Comparison of ENCODE assay signal across 9 cellular contexts in the genomic region with DNA sequence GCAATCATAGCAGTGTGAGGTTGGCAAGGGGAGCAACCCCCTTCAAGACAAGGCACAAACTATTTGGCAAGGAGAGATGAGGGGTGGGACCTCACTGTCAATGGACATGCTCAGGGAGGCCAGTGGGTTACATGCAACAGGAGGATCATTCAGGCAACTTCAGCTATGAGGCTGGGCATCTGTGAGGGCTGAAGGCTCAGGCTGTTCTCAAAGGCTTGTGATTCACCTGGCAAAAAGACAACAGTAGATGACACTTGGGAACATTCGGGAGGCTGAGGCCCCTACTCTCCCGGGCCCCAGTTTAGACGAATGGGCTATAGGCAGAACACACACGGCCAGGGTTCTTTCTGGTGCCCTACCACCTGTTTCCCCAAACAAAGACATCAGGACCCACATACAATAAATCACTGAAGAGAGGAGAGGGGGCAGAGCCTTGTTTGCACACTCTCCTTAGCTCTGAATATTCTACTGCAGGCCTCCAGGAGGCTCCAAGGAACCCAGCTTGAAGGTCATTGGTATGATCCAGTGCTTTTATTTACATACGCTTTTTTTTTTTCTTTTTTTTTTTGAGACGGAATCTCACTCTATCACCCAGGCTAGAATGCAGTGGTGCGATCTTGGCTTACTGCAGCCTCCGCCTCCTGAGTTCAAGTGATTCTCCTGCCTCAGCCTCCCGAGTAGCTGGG. TPM values are rescaled to one million over a fixed set of nuclear protein-coding genes. Genes with fewer than 3 reads are reported as not detected.
DNase-seq lines count a peak whose midpoint lies in the region; ATAC-seq, FAIRE-seq and TF ChIP-seq lines count a peak whose summit lies in the region.
"Had no signal": no experiment of that assay in that cellular context is flagged by ENCODE, and none has a peak within 500 bp of the region (broad histone marks: within the 10 kb centered on the region; RNA-seq: fewer than 3 reads in every experiment).

No MANE protein-coding gene starts in this region.

- no peaks in the 10 kb centered on the region for H3K27me3 ChIP-seq in CD4-positive, alpha-beta memory T cell (ENCODE audit: insufficient read depth, low read length)
- no peaks in the 10 kb centered on the region for H3K27me3 ChIP-seq in IMR-90 (ENCODE audit: control insufficient read depth, insufficient read depth, low read length)
- H3K27me3 ChIP-seq in astrocyte (ENCODE audit: insufficient read depth, low read length) = no peaks in the 10 kb centered on the region
- no peaks in the 10 kb centered on the region for H3K27me3 ChIP-seq in PC-9 (ENCODE audit: insufficient read depth, low read depth)

- H3K4me3 ChIP-seq in CD4-positive, alpha-beta memory T cell (ENCODE audit: low read length in 2 of 2) = no peak overlapping the region
- H3K4me3 ChIP-seq in IMR-90 (ENCODE audit: insufficient read depth, low read depth, low read length) (no peak overlapping the region), astrocyte (ENCODE audit: insufficient read depth, low read depth, low read length) (no peak overlapping the region), PC-9 (no peak overlapping the region)

- H4K91ac ChIP-seq in IMR-90 (ENCODE audit: insufficient read depth, low read depth, low read length) = no peak overlapping the region; the same call in 1 of the 2 replicates

- dilution Hi-C loops in IMR-90 (cut with HindIII; ENCODE audit: low sequenced_read_pairs, unreplicated experiment) = no loop called here

- H3K9ac ChIP-seq in IMR-90 (ENCODE audit: low read depth, low read length) (no peak overlapping the region), astrocyte (ENCODE audit: low read length) (peak overlapping the region; percentile 24)

- H4K8ac ChIP-seq in IMR-90 (ENCODE audit: low read depth in 2 of 2, low read length in 2 of 2) = 0 out of 4 replicates have a peak overlapping the region, but pooled peaks of 1 of the 2 experiments have one; percentile 30

- CTCF ChIA-PET in CD4-positive, alpha-beta memory T cell (lab: Charles Lee; ENCODE audit: partially characterized antibody) = interaction anchor here (1.2 to 23.1 kb wide), 7 partner anchors 10 to 249 kb away, joined by 3 to 865 read pairs (median 8); partner anchors contain the start of gene DHX16
- CTCF ChIA-PET in IMR-90 (lab: Yijun Ruan, JAX) (interaction anchor here (0.6 to 0.7 kb wide), 3 partner anchors 9 to 54 kb away, joined by 3 to 5 read pairs (median 3); no protein-coding TSS in a partner anchor), PC-9 (lab: Charles Lee) (interaction anchor here (0.6 to 0.9 kb wide), 3 partner anchors 49 to 154 kb away, joined by 3 to 4 read pairs (median 3); no protein-coding TSS in a partner anchor)

- H3K27ac Mint-ChIP-seq in CD4-positive, alpha-beta memory T cell = peak overlapping the region in 6 of 7 donors; percentile 22 to 75 (median 46)
- H3K27ac Mint-ChIP-seq in astrocyte (ENCODE audit: unreplicated experiment) = peak overlapping the region; percentile 16
- peak overlapping the region; percentile 40 to 72 (median 44) for H3K27ac Mint-ChIP-seq in nephron

- H2AFZ ChIP-seq in IMR-90 (replicated peaks; ENCODE audit: low read length, poor library complexity) (no peak overlapping the region), astrocyte (ENCODE audit: low read depth, low read length) (no peak overlapping the region), PC-9 (no peak overlapping the region)

- no peak overlapping the region for H3K27ac ChIP-seq in CD4-positive, alpha-beta memory T cell (ENCODE audit: low read depth, low read length)
- peak overlapping the region; percentile 2; the same call in 1 of the 2 replicates for H3K27ac ChIP-seq in IMR-90 (ENCODE audit: insufficient read depth, low read length)
- peak overlapping the region; percentile 43 for H3K27ac ChIP-seq in astrocyte (ENCODE audit: low read depth, low read length)
- H3K27ac ChIP-seq in PC-9 = no peak overlapping the region

- H3K36me3 ChIP-seq in CD4-positive, alpha-beta memory T cell (ENCODE audit: insufficient read depth, low read length) = peaks cover 56% of the 10 kb centered on the region
- peaks cover 59% of the 10 kb centered on the region for H3K36me3 ChIP-seq in IMR-90 (ENCODE audit: control insufficient read depth, insufficient read depth, low read length)
- H3K36me3 ChIP-seq in astrocyte (ENCODE audit: insufficient read depth, low read length) = peaks cover 35% of the 10 kb centered on the region
- H3K36me3 ChIP-seq in PC-9 (ENCODE audit: low read depth) = peaks cover 47% of the 10 kb centered on the region

- no peak overlapping the region for H3K14ac ChIP-seq in IMR-90 (replicated peaks; ENCODE audit: low read depth, low read length)

- peaks cover 45% of the 10 kb centered on the region for H4K20me1 ChIP-seq in IMR-90 (ENCODE audit: insufficient read depth, low read length)
- peaks cover 48% of the 10 kb centered on the region for H4K20me1 ChIP-seq in astrocyte (ENCODE audit: insufficient read depth, low read length)
- peaks cover 34% of the 10 kb centered on the region for H4K20me1 ChIP-seq in PC-9 (ENCODE audit: insufficient read depth)

- peaks cover 24% of the 10 kb centered on the region for H3K79me2 ChIP-seq in astrocyte (ENCODE audit: insufficient read depth, low read length)
- peaks cover 27% of the 10 kb centered on the region for H3K79me2 ChIP-seq in PC-9 (ENCODE audit: low read depth)

- no peak for TF ChIP-seq POLR2A in IMR-90 (IDR thresholded peaks at IDR 0.05; ENCODE audit: low read depth, low read length)

- no peak overlapping the region for H2BK15ac ChIP-seq in IMR-90 (ENCODE audit: low read depth, low read length)

- no peak overlapping the region for H3K4ac ChIP-seq in IMR-90 (ENCODE audit: low read depth, low read length)

- peak overlapping the region in 1 of 8 donors; percentile 46 for H3K4me3 Mint-ChIP-seq in CD4-positive, alpha-beta memory T cell
- H3K4me3 Mint-ChIP-seq in astrocyte (ENCODE audit: unreplicated experiment) (no peak overlapping the region), nephron (no peak overlapping the region)

- no peak overlapping the region for H3K56ac ChIP-seq in IMR-90 (ENCODE audit: extremely low read depth, insufficient read depth, low read length)

- peak overlapping the region; percentile 25; the same call in 1 of the 2 replicates for H3K23ac ChIP-seq in IMR-90 (ENCODE audit: low read depth, low read length)

- peak; percentile 45 for TF ChIP-seq RAD21 in IMR-90 (IDR thresholded peaks at IDR 0.05; ENCODE audit: low read length)

- FAIRE-seq in astrocyte (lab: Jason Lieb, UNC) = no peak

- H3K4me1 ChIP-seq in CD4-positive, alpha-beta memory T cell (ENCODE audit: insufficient read depth, low read length) = peaks cover 45% of the 10 kb centered on the region
- H3K4me1 ChIP-seq in IMR-90 (ENCODE audit: control insufficient read depth, insufficient read depth, low read length) = peaks cover 2% of the 10 kb centered on the region
- H3K4me1 ChIP-seq in astrocyte (ENCODE audit: insufficient read depth, low read length) = peaks cover 31% of the 10 kb centered on the region
- H3K4me1 ChIP-seq in PC-9 (replicated peaks; ENCODE audit: insufficient read depth) = peaks cover 17% of the 10 kb centered on the region

- H2AK5ac ChIP-seq in IMR-90 (ENCODE audit: low read depth, low read length) = peak overlapping the region; percentile 36; the same call in 1 of the 2 replicates

- H2AK9ac ChIP-seq in IMR-90 (replicated peaks; ENCODE audit: low read depth, low read length, poor library complexity) = peak overlapping the region; percentile 39

- POLR2A ChIA-PET in CD4-positive, alpha-beta memory T cell (lab: Charles Lee; ENCODE audit: partially characterized antibody) = interaction anchor here (0.6 to 47.0 kb wide), 6 partner anchors 11 to 426 kb away, joined by 3 to 1474 read pairs (median 3); partner anchors contain the start of genes DHX16, MDC1, NRM and PPP1R18
- POLR2A ChIA-PET in IMR-90 (lab: Charles Lee; ENCODE audit: unreplicated experiment) = interaction anchor here (0.6 to 0.7 kb wide), 2 partner anchors 24 to 31 kb away, joined by 3 to 4 read pairs; no protein-coding TSS in a partner anchor
- POLR2A ChIA-PET in PC-9 (lab: Charles Lee; ENCODE audit: unreplicated experiment) = interaction anchor here (0.6 to 0.7 kb wide), 3 partner anchors 8 to 180 kb away, joined by 3 to 6 read pairs (median 6); partner anchors contain the start of gene GTF2H4

- no peak overlapping the region for H3K18ac ChIP-seq in IMR-90 (ENCODE audit: low read depth, low read length)

- peak; percentile 50 for TF ChIP-seq CTCF in IMR-90 (conservative IDR thresholded peaks at IDR 0.05; ENCODE audit: low read depth, low read length)
- TF ChIP-seq CTCF in astrocyte (IDR thresholded peaks at IDR 0.05; ENCODE audit: insufficient read depth, low read depth, low read length) = no peak
- peak in 2 of 3 experiments; percentile 8 to 27 for TF ChIP-seq CTCF in nephron (IDR thresholded peaks at IDR 0.05; ENCODE audit: unreplicated experiment in 3 of 3)
- TF ChIP-seq CTCF in PC-9 (conservative IDR thresholded peaks at IDR 0.05) = no peak

- H2BK20ac ChIP-seq in IMR-90 (ENCODE audit: low read depth, low read length) = peak overlapping the region; percentile 8; the same call in 1 of the 2 replicates

- no peak overlapping the region for H2BK120ac ChIP-seq in IMR-90 (ENCODE audit: low read depth, low read length)

- no peak overlapping the region for H3K4me2 ChIP-seq in IMR-90 (ENCODE audit: low read depth, low read length)
- no peak overlapping the region for H3K4me2 ChIP-seq in astrocyte (ENCODE audit: low read length)
- no peak overlapping the region for H3K4me2 ChIP-seq in PC-9

- H3K9me1 ChIP-seq in IMR-90 (ENCODE audit: insufficient read depth, low read length) = peaks cover 6% of the 10 kb centered on the region; the same call in 1 of the 2 replicates

- peak overlapping the region; percentile 15 for H2BK5ac ChIP-seq in IMR-90 (ENCODE audit: low read depth, low read length, poor library complexity, severe bottlenecking)

- H3K36me3 Mint-ChIP-seq in CD4-positive, alpha-beta memory T cell = peaks cover 31 to 53% of the 10 kb centered on the region in 2 donors
- H3K36me3 Mint-ChIP-seq in astrocyte (ENCODE audit: low read depth, unreplicated experiment) = peaks cover 26% of the 10 kb centered on the region
- peaks cover 63% of the 10 kb centered on the region for H3K36me3 Mint-ChIP-seq in nephron (ENCODE audit: low read depth)

- H3K27me3 Mint-ChIP-seq in CD4-positive, alpha-beta memory T cell = no peaks in the 10 kb centered on the region
- H3K27me3 Mint-ChIP-seq in astrocyte (ENCODE audit: low read depth, unreplicated experiment) = no peaks in the 10 kb centered on the region
- no peaks in the 10 kb centered on the region for H3K27me3 Mint-ChIP-seq in nephron (ENCODE audit: low read depth)

- intact Hi-C loops in CD4-positive, alpha-beta memory T cell (cut with micrococcal nuclease) = no loop called here
- intact Hi-C loops in IMR-90 (cut with micrococcal nuclease) (loop anchor here (1.0 kb wide), 2 partner anchors 149 to 359 kb away; no protein-coding TSS in a partner anchor), PC-9 (cut with micrococcal nuclease; ENCODE audit: unreplicated experiment) (no loop called here)

- WGBS in IMR-90 (ENCODE audit: extremely low coverage in 2 of 2, insufficient read length in 1 of 2), 2 experiments = no CpG with 5 or more reads among the region's 9 CpGs

- ATAC-seq in IMR-90 (ENCODE audit: low read depth) = peak; percentile 33

- H3K9me3 ChIP-seq in CD4-positive, alpha-beta memory T cell (ENCODE audit: control insufficient read depth in 1 of 2, low read length in 2 of 2) = no peaks in the 10 kb centered on the region
- H3K9me3 ChIP-seq in IMR-90 (ENCODE audit: control insufficient read depth, insufficient read depth, low read length) = no peaks in the 10 kb centered on the region
- H3K9me3 ChIP-seq in astrocyte (ENCODE audit: insufficient read depth, low read depth, low read length) = no peaks in the 10 kb centered on the region
- H3K9me3 ChIP-seq in PC-9 (ENCODE audit: insufficient read depth, low read depth) = no peaks in the 10 kb centered on the region

- peaks cover 34 to 58% of the 10 kb centered on the region in 2 experiments for H3K79me1 ChIP-seq in IMR-90 (ENCODE audit: low read depth in 1 of 2, low read length in 2 of 2)

- no peak overlapping the region for H4K5ac ChIP-seq in IMR-90 (ENCODE audit: low read depth, low read length)

- peaks cover 12 to 54% (median 40%) of the 10 kb centered on the region in 4 donors for H3K4me1 Mint-ChIP-seq in CD4-positive, alpha-beta memory T cell
- peaks cover 24% of the 10 kb centered on the region for H3K4me1 Mint-ChIP-seq in astrocyte (ENCODE audit: low read depth, unreplicated experiment)
- H3K4me1 Mint-ChIP-seq in nephron = peaks cover 28% of the 10 kb centered on the region

- H3F3A ChIP-seq in PC-9 (ENCODE audit: insufficient read depth, low read depth) = peaks cover 93% of the 10 kb centered on the region

- no TSS peak for BruUV-seq in IMR-90 (replicated peaks; lab: Mats Ljungman, UMichigan)
- no TSS peak for BruUV-seq in PC-9 (replicated peaks; lab: Mats Ljungman, UMichigan)

- in situ Hi-C loops in IMR-90 (cut with MboI; ENCODE audit: low sequenced_read_pairs) = no loop called here

- no peaks in the 10 kb centered on the region for H3K9me2 ChIP-seq in PC-9 (ENCODE audit: insufficient read depth)

- H3K9me3 Mint-ChIP-seq in CD4-positive, alpha-beta memory T cell = no peaks in the 10 kb centered on the region
- H3K9me3 Mint-ChIP-seq in astrocyte (ENCODE audit: unreplicated experiment) (no peaks in the 10 kb centered on the region), nephron (no peaks in the 10 kb centered on the region)

- no peak for DNase-seq in CD4-positive, alpha-beta memory T cell
- peak; percentile 71 for DNase-seq in IMR-90
- no peak for DNase-seq in astrocyte (ENCODE audit: low read depth)
- DNase-seq in activated gamma-delta T cell (lab: John Stamatoyannopoulos, UW) = no peak
- DNase-seq in NCI-H2029 (lab: John Stamatoyannopoulos, UW) = no peak
- DNase-seq in OCI-M1 (lab: John Stamatoyannopoulos, UW) = no peak
- DNase-seq in PC-9 = no peak
- DNase-seq: NCI-H524 treated with DMSO at 0.1 percent for 48 hours had no signal

RNA-seq across cellular contexts. Expression of gene TUBB, which starts 7.9 kb away (rescaled TPM):
- total RNA-seq in CD4-positive, alpha-beta memory T cell = 100 to 1,000 TPM; 285 to 300 TPM
- 100 to 1,000 TPM in 1 of 2 donors, 10 to 100 TPM in 1; 74.8 to 142 TPM for polyA plus RNA-seq in CD4-positive, alpha-beta memory T cell
- total RNA-seq in IMR-90 (2012; rRNA removed) = 1,207 and 1,401 TPM in 2 replicates
- polyA plus RNA-seq in IMR-90 (2012; rRNA removed) = 2,004 and 2,008 TPM in 2 replicates
- 811 and 1,574 TPM in 2 replicates for polyA plus RNA-seq in IMR-90 (2012; cell fraction: cytosol; rRNA removed)
- 419 and 725 TPM in 2 replicates for polyA plus RNA-seq in IMR-90 (2012; cell fraction: nucleus; rRNA removed; ENCODE audit: low replicate concordance)
- 815 and 887 TPM in 2 replicates for total RNA-seq in astrocyte
- 697 and 901 TPM in 2 replicates for total RNA-seq in PC-9 (2021)

RNA-seq across cellular contexts. Expression of gene MDC1, which starts 11.0 kb away (rescaled TPM):
- 10 to 100 TPM; 60.7 to 73.5 TPM for total RNA-seq in CD4-positive, alpha-beta memory T cell
- polyA plus RNA-seq in CD4-positive, alpha-beta memory T cell = 1 to 10 TPM in 1 of 2 donors, not detected in 1; 9.8 TPM
- total RNA-seq in IMR-90 (2012; rRNA removed) (3.6 and 4.5 TPM in 2 replicates), astrocyte (25.2 and 25.4 TPM in 2 replicates), PC-9 (2021) (72.9 and 81.6 TPM in 2 replicates)
- polyA plus RNA-seq in IMR-90 (2012; rRNA removed) = 12.1 and 12.4 TPM in 2 replicates
- polyA plus RNA-seq in IMR-90 (2012; cell fraction: cytosol; rRNA removed) = 6.0 and 8.0 TPM in 2 replicates
- polyA plus RNA-seq in IMR-90 (2012; cell fraction: nucleus; rRNA removed; ENCODE audit: low replicate concordance) = 30.2 and 33.9 TPM in 2 replicates

RNA-seq across cellular contexts. Expression of gene FLOT1, which starts 14.4 kb away (rescaled TPM):
- total RNA-seq in CD4-positive, alpha-beta memory T cell = 10 to 100 TPM; 75.3 to 78.5 TPM
- 10 to 100 TPM; 74.6 to 82.1 TPM for polyA plus RNA-seq in CD4-positive, alpha-beta memory T cell
- total RNA-seq in IMR-90 (2012; rRNA removed) (96.2 and 104 TPM in 2 replicates), astrocyte (77.6 and 85.2 TPM in 2 replicates), PC-9 (2021) (225 and 234 TPM in 2 replicates)
- 161 and 162 TPM in 2 replicates for polyA plus RNA-seq in IMR-90 (2012; rRNA removed)
- polyA plus RNA-seq in IMR-90 (2012; cell fraction: cytosol; rRNA removed) = 135 and 169 TPM in 2 replicates
- polyA plus RNA-seq in IMR-90 (2012; cell fraction: nucleus; rRNA removed; ENCODE audit: low replicate concordance) = 193 and 211 TPM in 2 replicates

RNA-seq across cellular contexts. Expression of gene IER3, which starts 16.3 kb away (rescaled TPM):
- total RNA-seq in CD4-positive, alpha-beta memory T cell = 10 to 100 TPM; 11.3 to 11.4 TPM
- under 1 TPM; 0.77 to 0.83 TPM for polyA plus RNA-seq in CD4-positive, alpha-beta memory T cell
- total RNA-seq in IMR-90 (2012; rRNA removed) = 38.4 and 65.8 TPM in 2 replicates
- 159 and 163 TPM in 2 replicates for polyA plus RNA-seq in IMR-90 (2012; rRNA removed)
- 156 and 229 TPM in 2 replicates for polyA plus RNA-seq in IMR-90 (2012; cell fraction: cytosol; rRNA removed)
- polyA plus RNA-seq in IMR-90 (2012; cell fraction: nucleus; rRNA removed; ENCODE audit: low replicate concordance) = 349 and 418 TPM in 2 replicates
- total RNA-seq in astrocyte = 216 and 221 TPM in 2 replicates
- total RNA-seq in PC-9 (2021) = 107 and 117 TPM in 2 replicates

RNA-seq across cellular contexts. Expression of gene NRM, which starts 37.3 kb away (rescaled TPM):
- total RNA-seq in CD4-positive, alpha-beta memory T cell = 1 to 10 TPM; 6.4 to 6.6 TPM
- polyA plus RNA-seq in CD4-positive, alpha-beta memory T cell = 10 to 100 TPM in 1 of 2 donors, 1 to 10 TPM in 1; 9.1 to 15.8 TPM
- total RNA-seq in IMR-90 (2012; rRNA removed) (1.7 and 2.2 TPM in 2 replicates), astrocyte (12.2 and 12.8 TPM in 2 replicates), PC-9 (2021) (25.8 and 38.3 TPM in 2 replicates)
- 27.0 and 29.1 TPM in 2 replicates for polyA plus RNA-seq in IMR-90 (2012; rRNA removed)
- 21.0 and 21.9 TPM in 2 replicates for polyA plus RNA-seq in IMR-90 (2012; cell fraction: cytosol; rRNA removed)
- polyA plus RNA-seq in IMR-90 (2012; cell fraction: nucleus; rRNA removed; ENCODE audit: low replicate concordance) = 15.5 and 15.8 TPM in 2 replicates

Comparison
In these comparisons a context has a peak if more than half of its experiments do, and no peak if none do; other contexts are left out.
1. H3K27ac ChIP-seq: peak in IMR-90 (single experiment) and astrocyte (single experiment); none in CD4-positive, alpha-beta memory T cell (single experiment) and PC-9 (single experiment).
2. CTCF ChIP-seq: peak in IMR-90 (single experiment) and nephron (2 of 3); none in astrocyte (single experiment) and PC-9 (single experiment).
3. Peak in every context shown above with its lines, with median percentiles within 50 percentile points of each other: H3K27ac Mint-ChIP-seq.